Comparison of ENCODE assay signal across 2 cellular contexts in the genomic region with DNA sequence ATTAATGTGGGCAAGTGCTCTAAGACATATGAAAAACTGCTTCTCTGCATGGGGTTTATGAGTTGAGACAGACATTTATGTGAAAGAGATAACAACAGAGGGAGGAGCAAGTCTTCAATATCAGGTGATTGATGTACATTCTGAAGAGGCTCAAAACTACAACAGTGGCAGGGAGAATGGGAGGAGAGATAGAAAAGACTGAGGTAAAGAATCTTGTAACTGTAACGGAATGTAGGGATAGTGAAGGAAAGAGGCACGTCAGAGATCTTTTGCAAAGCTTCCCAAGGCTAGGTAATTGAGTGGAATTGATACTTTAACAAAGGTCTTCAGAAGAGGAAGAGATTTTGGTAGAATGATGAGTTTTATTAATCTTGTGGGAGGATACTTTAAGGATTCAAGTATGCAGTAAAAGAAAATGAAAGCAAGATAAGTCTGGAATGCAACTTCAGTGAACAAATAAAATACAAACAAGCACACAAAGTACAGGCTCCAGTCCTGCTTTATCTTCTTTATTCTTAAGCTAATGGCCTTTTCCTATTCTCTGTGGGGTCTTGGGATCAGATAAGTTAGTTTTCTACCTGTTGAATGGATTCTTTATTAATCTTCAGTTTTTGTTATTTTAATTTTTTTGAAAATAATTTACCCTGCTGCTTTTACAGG.
TF ChIP-seq lines count a peak whose summit lies in the region.

No MANE protein-coding gene starts in this region.

TF ChIP-seq in A549, 52 proteins besides CTCF, POLR2A, EP300 and RAD21 (continued from another document):
- no peak for TF ChIP-seq CHD2 (IDR thresholded peaks at IDR 0.05; ENCODE audit: low read length, partially characterized antibody)
- TF ChIP-seq RCOR1 (IDR thresholded peaks at IDR 0.05; ENCODE audit: low read depth, low read length), result no peak
- no peak for TF ChIP-seq CEBPB (IDR thresholded peaks at IDR 0.05)

TF ChIP-seq in HepG2, 621 proteins besides CTCF, POLR2A, EP300 and RAD21:
- TF ChIP-seq, protein P1, sequence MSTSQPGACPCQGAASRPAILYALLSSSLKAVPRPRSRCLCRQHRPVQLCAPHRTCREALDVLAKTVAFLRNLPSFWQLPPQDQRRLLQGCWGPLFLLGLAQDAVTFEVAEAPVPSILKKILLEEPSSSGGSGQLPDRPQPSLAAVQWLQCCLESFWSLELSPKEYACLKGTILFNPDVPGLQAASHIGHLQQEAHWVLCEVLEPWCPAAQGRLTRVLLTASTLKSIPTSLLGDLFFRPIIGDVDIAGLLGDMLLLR (CRISPR knock-in tag; IDR thresholded peaks at IDR 0.05), result no peak
- TF ChIP-seq GFI1 (CRISPR knock-in tag; IDR thresholded peaks at IDR 0.05; ENCODE audit: borderline replicate concordance), result no peak
- TF ChIP-seq, protein P2, sequence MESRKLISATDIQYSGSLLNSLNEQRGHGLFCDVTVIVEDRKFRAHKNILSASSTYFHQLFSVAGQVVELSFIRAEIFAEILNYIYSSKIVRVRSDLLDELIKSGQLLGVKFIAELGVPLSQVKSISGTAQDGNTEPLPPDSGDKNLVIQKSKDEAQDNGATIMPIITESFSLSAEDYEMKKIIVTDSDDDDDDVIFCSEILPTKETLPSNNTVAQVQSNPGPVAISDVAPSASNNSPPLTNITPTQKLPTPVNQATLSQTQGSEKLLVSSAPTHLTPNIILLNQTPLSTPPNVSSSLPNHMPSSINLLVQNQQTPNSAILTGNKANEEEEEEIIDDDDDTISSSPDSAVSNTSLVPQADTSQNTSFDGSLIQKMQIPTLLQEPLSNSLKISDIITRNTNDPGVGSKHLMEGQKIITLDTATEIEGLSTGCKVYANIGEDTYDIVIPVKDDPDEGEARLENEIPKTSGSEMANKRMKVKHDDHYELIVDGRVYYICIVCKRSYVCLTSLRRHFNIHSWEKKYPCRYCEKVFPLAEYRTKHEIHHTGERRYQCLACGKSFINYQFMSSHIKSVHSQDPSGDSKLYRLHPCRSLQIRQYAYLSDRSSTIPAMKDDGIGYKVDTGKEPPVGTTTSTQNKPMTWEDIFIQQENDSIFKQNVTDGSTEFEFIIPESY (CRISPR knock-in tag; IDR thresholded peaks at IDR 0.05), result no peak
- TF ChIP-seq, protein P3, sequence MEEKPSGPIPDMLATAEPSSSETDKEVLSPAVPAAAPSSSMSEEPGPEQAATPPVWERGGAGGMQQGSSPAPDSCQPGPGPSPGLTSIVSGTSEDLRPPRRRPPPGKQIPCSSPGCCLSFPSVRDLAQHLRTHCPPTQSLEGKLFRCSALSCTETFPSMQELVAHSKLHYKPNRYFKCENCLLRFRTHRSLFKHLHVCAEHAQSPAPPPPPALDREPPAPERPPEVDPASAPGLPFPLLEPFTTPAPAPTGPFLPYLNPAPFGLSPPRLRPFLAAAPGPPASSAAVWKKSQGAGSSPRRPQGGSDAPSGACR (CRISPR knock-in tag; IDR thresholded peaks at IDR 0.05), result no peak
- TF ChIP-seq ZKSCAN1 (IDR thresholded peaks at IDR 0.05; ENCODE audit: low read length), result no peak
- TF ChIP-seq ZNF577 (CRISPR knock-in tag; IDR thresholded peaks at IDR 0.05; ENCODE audit: borderline replicate concordance, low read depth), result no peak
- TF ChIP-seq, protein P4, sequence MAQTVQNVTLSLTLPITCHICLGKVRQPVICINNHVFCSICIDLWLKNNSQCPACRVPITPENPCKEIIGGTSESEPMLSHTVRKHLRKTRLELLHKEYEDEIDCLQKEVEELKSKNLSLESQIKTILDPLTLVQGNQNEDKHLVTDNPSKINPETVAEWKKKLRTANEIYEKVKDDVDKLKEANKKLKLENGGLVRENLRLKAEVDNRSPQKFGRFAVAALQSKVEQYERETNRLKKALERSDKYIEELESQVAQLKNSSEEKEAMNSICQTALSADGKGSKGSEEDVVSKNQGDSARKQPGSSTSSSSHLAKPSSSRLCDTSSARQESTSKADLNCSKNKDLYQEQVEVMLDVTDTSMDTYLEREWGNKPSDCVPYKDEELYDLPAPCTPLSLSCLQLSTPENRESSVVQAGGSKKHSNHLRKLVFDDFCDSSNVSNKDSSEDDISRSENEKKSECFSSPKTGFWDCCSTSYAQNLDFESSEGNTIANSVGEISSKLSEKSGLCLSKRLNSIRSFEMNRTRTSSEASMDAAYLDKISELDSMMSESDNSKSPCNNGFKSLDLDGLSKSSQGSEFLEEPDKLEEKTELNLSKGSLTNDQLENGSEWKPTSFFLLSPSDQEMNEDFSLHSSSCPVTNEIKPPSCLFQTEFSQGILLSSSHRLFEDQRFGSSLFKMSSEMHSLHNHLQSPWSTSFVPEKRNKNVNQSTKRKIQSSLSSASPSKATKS (CRISPR knock-in tag; IDR thresholded peaks at IDR 0.05), result no peak
- TF ChIP-seq RBAK (CRISPR knock-in tag; IDR thresholded peaks at IDR 0.05), result no peak
- TF ChIP-seq TCF12 (IDR thresholded peaks at IDR 0.05), result no peak
- TF ChIP-seq TCF12 (CRISPR knock-in tag; IDR thresholded peaks at IDR 0.05), result no peak
- TF ChIP-seq, protein P5, sequence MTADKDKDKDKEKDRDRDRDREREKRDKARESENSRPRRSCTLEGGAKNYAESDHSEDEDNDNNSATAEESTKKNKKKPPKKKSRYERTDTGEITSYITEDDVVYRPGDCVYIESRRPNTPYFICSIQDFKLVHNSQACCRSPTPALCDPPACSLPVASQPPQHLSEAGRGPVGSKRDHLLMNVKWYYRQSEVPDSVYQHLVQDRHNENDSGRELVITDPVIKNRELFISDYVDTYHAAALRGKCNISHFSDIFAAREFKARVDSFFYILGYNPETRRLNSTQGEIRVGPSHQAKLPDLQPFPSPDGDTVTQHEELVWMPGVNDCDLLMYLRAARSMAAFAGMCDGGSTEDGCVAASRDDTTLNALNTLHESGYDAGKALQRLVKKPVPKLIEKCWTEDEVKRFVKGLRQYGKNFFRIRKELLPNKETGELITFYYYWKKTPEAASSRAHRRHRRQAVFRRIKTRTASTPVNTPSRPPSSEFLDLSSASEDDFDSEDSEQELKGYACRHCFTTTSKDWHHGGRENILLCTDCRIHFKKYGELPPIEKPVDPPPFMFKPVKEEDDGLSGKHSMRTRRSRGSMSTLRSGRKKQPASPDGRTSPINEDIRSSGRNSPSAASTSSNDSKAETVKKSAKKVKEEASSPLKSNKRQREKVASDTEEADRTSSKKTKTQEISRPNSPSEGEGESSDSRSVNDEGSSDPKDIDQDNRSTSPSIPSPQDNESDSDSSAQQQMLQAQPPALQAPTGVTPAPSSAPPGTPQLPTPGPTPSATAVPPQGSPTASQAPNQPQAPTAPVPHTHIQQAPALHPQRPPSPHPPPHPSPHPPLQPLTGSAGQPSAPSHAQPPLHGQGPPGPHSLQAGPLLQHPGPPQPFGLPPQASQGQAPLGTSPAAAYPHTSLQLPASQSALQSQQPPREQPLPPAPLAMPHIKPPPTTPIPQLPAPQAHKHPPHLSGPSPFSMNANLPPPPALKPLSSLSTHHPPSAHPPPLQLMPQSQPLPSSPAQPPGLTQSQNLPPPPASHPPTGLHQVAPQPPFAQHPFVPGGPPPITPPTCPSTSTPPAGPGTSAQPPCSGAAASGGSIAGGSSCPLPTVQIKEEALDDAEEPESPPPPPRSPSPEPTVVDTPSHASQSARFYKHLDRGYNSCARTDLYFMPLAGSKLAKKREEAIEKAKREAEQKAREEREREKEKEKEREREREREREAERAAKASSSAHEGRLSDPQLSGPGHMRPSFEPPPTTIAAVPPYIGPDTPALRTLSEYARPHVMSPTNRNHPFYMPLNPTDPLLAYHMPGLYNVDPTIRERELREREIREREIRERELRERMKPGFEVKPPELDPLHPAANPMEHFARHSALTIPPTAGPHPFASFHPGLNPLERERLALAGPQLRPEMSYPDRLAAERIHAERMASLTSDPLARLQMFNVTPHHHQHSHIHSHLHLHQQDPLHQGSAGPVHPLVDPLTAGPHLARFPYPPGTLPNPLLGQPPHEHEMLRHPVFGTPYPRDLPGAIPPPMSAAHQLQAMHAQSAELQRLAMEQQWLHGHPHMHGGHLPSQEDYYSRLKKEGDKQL (CRISPR knock-in tag; IDR thresholded peaks at IDR 0.05; ENCODE audit: low read depth), result no peak
- TF ChIP-seq HNRNPH1 (optimal IDR thresholded peaks at IDR 0.05; ENCODE audit: low read depth, low read length), result no peak
